Comparison of ENCODE assay signal across 22 cellular contexts in genomic region chr18:77777126-77777525, GRCh38.
"Had no signal": no experiment of that assay in that cellular context is flagged by ENCODE, and none has a peak within 500 bp of the region (broad histone marks: within the 10 kb centered on the region; RNA-seq: fewer than 3 reads in every experiment).

No MANE protein-coding gene starts in this region.

- DNase-seq: KBM-7, MV-4-11, NCI-H1048, NCI-H1105, NCI-H1436, NCI-H1694 treated with DMSO at 0.1 percent for 48 hours, NCI-H1930, NCI-H2081, NCI-H2107, NCI-H2227 treated with DMSO at 0.1 percent for 48 hours, NCI-H446, NCI-H510A, NCI-H524 treated with DMSO at 0.1 percent for 48 hours, NCI-H774, PC-3, SHP77 treated with DMSO at 0.1 percent for 48 hours, SJCRH30, T-helper 2 cell had no signal

- H3K27me3 ChIP-seq: SJCRH30 had no signal

- H3K36me3 ChIP-seq: SJCRH30 had no signal

- H3K27ac ChIP-seq: HL-60, RWPE1, SJCRH30 had no signal

- ATAC-seq: Panc1, PC-3, SK-N-SH treated with all-trans-retinoic acid at 6 μM for 48 hours had no signal

- H3K4me1 ChIP-seq: SJCRH30 had no signal

- H3K9me3 ChIP-seq: SJCRH30 had no signal

- H3K4me3 ChIP-seq: SJCRH30 had no signal
